27 cellular contexts compared by ENCODE assay signal in genomic region chr4:67743194-67743593, GRCh38. TPM values are rescaled to one million over a fixed set of nuclear protein-coding genes. Genes with fewer than 3 reads are reported as not detected.
DNase-seq lines count a peak whose midpoint lies in the region; ATAC-seq, FAIRE-seq and TF ChIP-seq lines count a peak whose summit lies in the region.
"Had no signal": no experiment of that assay in that cellular context is flagged by ENCODE, and none has a peak within 500 bp of the region (broad histone marks: within the 10 kb centered on the region; RNA-seq: fewer than 3 reads in every experiment).

No MANE protein-coding gene starts in this region.

- SMC1A ChIA-PET in GM12878 (lab: Charles Lee; ENCODE audit: uncharacterized antibody, unreplicated experiment) = no interaction called here

- TF ChIP-seq RAD21 in GM12878 (IDR thresholded peaks at IDR 0.05; ENCODE audit: insufficient read depth, low read depth, low read length) = no peak

- H3K4me3 Mint-ChIP-seq in activated CD4-positive, alpha-beta T cell treated with anti-CD3 and anti-CD28 coated beads for 36 hours = no peak overlapping the region
- H3K4me3 Mint-ChIP-seq: CD14-positive monocyte; CD4-positive, alpha-beta T cell; CD8-positive, alpha-beta memory T cell; GM23338; H9 had no signal

- in situ Hi-C loops in GM12878 (cut with MboI) = no loop called here

- H3K27me3 Mint-ChIP-seq in activated CD4-positive, alpha-beta T cell treated with anti-CD3 and anti-CD28 coated beads for 36 hours = no peaks in the 10 kb centered on the region
- H3K27me3 Mint-ChIP-seq: CD4-positive, alpha-beta T cell; CD8-positive, alpha-beta memory T cell had no signal

- no peak overlapping the region for H3K27ac Mint-ChIP-seq in activated CD4-positive, alpha-beta T cell treated with anti-CD3 and anti-CD28 coated beads for 36 hours
- H3K27ac Mint-ChIP-seq: CD14-positive monocyte; CD4-positive, alpha-beta T cell; CD8-positive, alpha-beta memory T cell; GM23338; H9 had no signal

- H3K79me2 ChIP-seq in GM12878 (ENCODE audit: control insufficient read depth, insufficient read depth, low read length) = no peaks in the 10 kb centered on the region

- RAD21 ChIA-PET in GM12878 (lab: Charles Lee; ENCODE audit: unreplicated experiment) = no interaction called here

- intact Hi-C loops in activated CD4-positive, alpha-beta T cell treated with anti-CD3 and anti-CD28 coated beads for 36 hours (cut with DNase I, micrococcal nuclease) = no loop called here
- intact Hi-C loops in GM12878 (cut with micrococcal nuclease; ENCODE audit: unreplicated experiment) = loop anchor here (10.0 kb wide), 2 partner anchors 172 to 432 kb away; no protein-coding TSS in a partner anchor

- H3K4me1 ChIP-seq in GM12878 (ENCODE audit: control insufficient read depth, insufficient read depth, low read length) = no peaks in the 10 kb centered on the region
- H3K4me1 ChIP-seq: A549, BE2C had no signal

- CTCF ChIA-PET in activated CD4-positive, alpha-beta T cell treated with anti-CD3 and anti-CD28 coated beads for 36 hours (lab: Charles Lee) = no interaction called here
- CTCF ChIA-PET in GM12878 (lab: Yijun Ruan, JAX) = no interaction called here

- H3K36me3 ChIP-seq in GM12878 (ENCODE audit: control insufficient read depth in 2 of 2, insufficient read depth in 2 of 2, low read length in 1 of 2) = no peaks in the 10 kb centered on the region
- H3K36me3 ChIP-seq: BE2C; BLaER1 treated with 17β-estradiol and CSF1 and Interleukin-3, amounts not matched to agents 10 nM and 100 nM had no signal

- no peak overlapping the region for H3K27ac ChIP-seq in GM12878 (ENCODE audit: control insufficient read depth, insufficient read depth)
- H3K27ac ChIP-seq: A549; BLaER1 treated with 17β-estradiol and CSF1 and Interleukin-3, amounts not matched to agents 10 nM and 100 nM had no signal

- no peaks in the 10 kb centered on the region for H3K9me3 ChIP-seq in GM12878 (replicated peaks; ENCODE audit: control insufficient read depth, insufficient read depth, low read length)
- H3K9me3 ChIP-seq: A549; BE2C; BLaER1 treated with 17β-estradiol and CSF1 and Interleukin-3, amounts not matched to agents 10 nM and 100 nM had no signal

- no peak for TF ChIP-seq EP300 in GM12878 (IDR thresholded peaks at IDR 0.05; ENCODE audit: borderline replicate concordance in 1 of 2, control insufficient read depth in 1 of 2, low read depth in 2 of 2, low read length in 2 of 2)

- 74% methylated on average over 3 of the region's 3 CpGs for WGBS in GM12878 (ENCODE audit: insufficient coverage, insufficient replicate concordance, low lambda C conversion rate, missing lambda C conversion rate)

- no peaks in the 10 kb centered on the region for H3K27me3 ChIP-seq in GM12878 (replicated peaks in 1 of 2; ENCODE audit: control insufficient read depth in 2 of 2, insufficient read depth in 2 of 2, low read length in 1 of 2)
- H3K27me3 ChIP-seq: BE2C; BLaER1 treated with 17β-estradiol and CSF1 and Interleukin-3, amounts not matched to agents 10 nM and 100 nM had no signal

- no TSS peak for BruUV-seq in GM12878 (replicated peaks; lab: Mats Ljungman, UMichigan)

- H3K4me3 ChIP-seq in GM12878 = no peak overlapping the region
- H3K4me3 ChIP-seq: A549; BLaER1 treated with 17β-estradiol and CSF1 and Interleukin-3, amounts not matched to agents 10 nM and 100 nM; GM23338 had no signal

- no peaks in the 10 kb centered on the region for H3K9me3 Mint-ChIP-seq in activated CD4-positive, alpha-beta T cell treated with anti-CD3 and anti-CD28 coated beads for 36 hours (ENCODE audit: low read depth)
- H3K9me3 Mint-ChIP-seq: CD14-positive monocyte; CD4-positive, alpha-beta T cell; CD8-positive, alpha-beta memory T cell; GM23338; H9 had no signal

- H3K9ac ChIP-seq in GM12878 (ENCODE audit: control insufficient read depth, insufficient read depth, low read length) = no peak overlapping the region
- H3K9ac ChIP-seq: BLaER1 treated with 17β-estradiol and CSF1 and Interleukin-3, amounts not matched to agents 10 nM and 100 nM had no signal

- peaks cover 11% of the 10 kb centered on the region for H3K4me1 Mint-ChIP-seq in activated CD4-positive, alpha-beta T cell treated with anti-CD3 and anti-CD28 coated beads for 36 hours
- H3K4me1 Mint-ChIP-seq: CD14-positive monocyte, GM23338, H9 had no signal

- no peak for TF ChIP-seq CTCF in GM12878 (IDR thresholded peaks at IDR 0.05 in 2 of 3, conservative IDR thresholded peaks at IDR 0.05 in 1 of 3; ENCODE audit: control insufficient read depth in 2 of 3, extremely low read depth in 1 of 3, insufficient read depth in 1 of 3, low read depth in 3 of 3, low read length in 3 of 3)

- FAIRE-seq in GM12878 (lab: Jason Lieb, UNC) = no peak
- FAIRE-seq: A549, D721Med, GM12891, GM18507 had no signal

- H2AFZ ChIP-seq in GM12878 (ENCODE audit: control insufficient read depth, low read depth, low read length) = no peak overlapping the region
- H2AFZ ChIP-seq: GM23338 had no signal

- H3K4me2 ChIP-seq in GM12878 (ENCODE audit: control insufficient read depth, insufficient read depth) = no peak overlapping the region
- H3K4me2 ChIP-seq: A549; BLaER1 treated with 17β-estradiol and CSF1 and Interleukin-3, amounts not matched to agents 10 nM and 100 nM; GM23338 had no signal

- ATAC-seq in activated CD4-positive, alpha-beta T cell treated with anti-CD3 and anti-CD28 coated beads for 36 hours = peak; percentile 47
- ATAC-seq in GM12878 = peak; percentile 47
- ATAC-seq in HG03135 (IDR thresholded peaks at IDR 0.05; ENCODE audit: unreplicated experiment) = no peak
- ATAC-seq: A549, GM23338, HCT116 had no signal

- H3K36me3 Mint-ChIP-seq in activated CD4-positive, alpha-beta T cell treated with anti-CD3 and anti-CD28 coated beads for 36 hours (ENCODE audit: low read depth) = no peaks in the 10 kb centered on the region
- H3K36me3 Mint-ChIP-seq: CD14-positive monocyte had no signal

- no peak for DNase-seq in activated CD4-positive, alpha-beta T cell treated with anti-CD3 and anti-CD28 coated beads for 36 hours
- DNase-seq in activated CD4-positive, alpha-beta T cell treated with anti-CD3 and anti-CD28 coated beads, Interleukin-2, amount 50 U/mL, for 4 hours = no peak
- peak; percentile 9 for DNase-seq in LHCN-M2 (ENCODE audit: low read depth)
- no peak for DNase-seq in GM12878 (ENCODE audit: low read depth, low spot score)
- DNase-seq in NCI-H2107 treated with DMSO at 0.1 percent for 48 hours (lab: John Stamatoyannopoulos, UW; ENCODE audit: unreplicated experiment) = no peak
- no peak for DNase-seq in SK-N-DZ (ENCODE audit: low spot score)
- DNase-seq: 8988T; ACHN; AML-193; BE2C; CD4-positive, alpha-beta T cell; CD8-positive, alpha-beta memory T cell; DMS 273 treated with DMSO at 0.1 percent for 48 hours; DMS79; EL; GDM1; H9 had no signal

- TF ChIP-seq POLR2A in GM12878 (IDR thresholded peaks at IDR 0.05; ENCODE audit: low read depth, low read length) = no peak

- H4K20me1 ChIP-seq in GM12878 (ENCODE audit: control insufficient read depth, insufficient read depth) = no peaks in the 10 kb centered on the region
- H4K20me1 ChIP-seq: BLaER1 treated with 17β-estradiol and CSF1 and Interleukin-3, amounts not matched to agents 10 nM and 100 nM had no signal

- POLR2A ChIA-PET in activated CD4-positive, alpha-beta T cell treated with anti-CD3 and anti-CD28 coated beads for 36 hours (lab: Charles Lee) = no interaction called here
- POLR2A ChIA-PET in GM12878 (lab: Charles Lee) = no interaction called here

RNA-seq across cellular contexts. Expression of gene GNRHR, which starts 11.0 kb away (rescaled TPM):
- not detected for total RNA-seq in activated CD4-positive, alpha-beta T cell treated with anti-CD3 and anti-CD28 coated beads for 36 hours
- total RNA-seq in LHCN-M2 (2014; rRNA removed) = not detected in 2 replicates
- polyA plus RNA-seq in LHCN-M2 (2012) = not detected
- total RNA-seq in GM12878 (2013; cell fraction: nucleolus; rRNA removed) = not detected in 2 replicates
- not detected in 2 replicates for total RNA-seq in GM12878 (2014; rRNA removed)
- not detected in 2 replicates for total RNA-seq in GM12878 (2014; rRNA removed; fragmentation: Illumina TruSeq; extraction: Trizol)
- not detected in 2 replicates for total RNA-seq in GM12878 (2021)
- polyA plus RNA-seq in GM12878 (2011; ENCODE audit: low read depth) = not detected
- polyA plus RNA-seq in GM12878 (2011; rRNA removed) = not detected in 2 replicates
- not detected in 2 replicates for polyA plus RNA-seq in GM12878 (2011; cell fraction: cytosol; rRNA removed)
- polyA plus RNA-seq in GM12878 (2011; cell fraction: nucleus; rRNA removed) = not detected in 2 replicates
- 0.12 and 0.15 TPM in 2 replicates for polyA plus RNA-seq in GM12878 (2012)
- polyA plus RNA-seq in GM12878 (2014; fragmentation: Illumina TruSeq; extraction: Trizol) = not detected in 2 replicates
- polyA plus RNA-seq in GM12878 (2014; fragmentation: Nextera tagmentation; extraction: Ambion mirVana) = under 1 TPM; 0.02 to 0.08 TPM
- polyA plus RNA-seq in GM12878 (2014; rRNA removed) = not detected in 2 replicates
- under 1 TPM in 1 of 2 experiments, not detected in 1; 0.12 TPM for polyA plus RNA-seq in GM12878 (2016; fragmentation: Nextera tagmentation; extraction: Ambion mirVana)
- polyA minus RNA-seq in GM12878 (2011; rRNA and poly(A)+ RNA removed) = not detected in 2 replicates
- polyA minus RNA-seq in GM12878 (2011; cell fraction: cytosol; rRNA and poly(A)+ RNA removed) = not detected in 2 replicates
- polyA minus RNA-seq in GM12878 (2011; cell fraction: nucleus; rRNA and poly(A)+ RNA removed) = not detected in 2 replicates
- not detected in 2 replicates for polyA plus RNA-seq in SK-N-DZ (2014; cell fraction: cytosol; rRNA removed)
- not detected in 2 replicates for polyA plus RNA-seq in SK-N-DZ (2014; cell fraction: nucleus; rRNA removed)
- total RNA-seq: CD4-positive, alpha-beta T cell; CD8-positive, alpha-beta memory T cell; GM23338; H4; H9 had no signal
- polyA plus RNA-seq: A549; CD14-positive monocyte; CD8-positive, alpha-beta memory T cell had no signal

RNA-seq across cellular contexts. Expression of gene UBA6, which starts 42.2 kb away (rescaled TPM):
- 10 to 100 TPM; 88.3 to 97.3 TPM for total RNA-seq in activated CD4-positive, alpha-beta T cell treated with anti-CD3 and anti-CD28 coated beads for 36 hours
- total RNA-seq in LHCN-M2 (2014; rRNA removed) (174 and 295 TPM in 2 replicates), GM12878 (2014; rRNA removed) (25.9 and 38.2 TPM in 2 replicates), GM12878 (2014; rRNA removed; fragmentation: Illumina TruSeq; extraction: Trizol) (55.8 and 56.6 TPM in 2 replicates), GM12878 (2021) (66.3 and 68.5 TPM in 2 replicates)
- 13.9 TPM for polyA plus RNA-seq in LHCN-M2 (2012)
- total RNA-seq in GM12878 (2013; cell fraction: nucleolus; rRNA removed) = 270 and 447 TPM in 2 replicates
- 5.7 TPM for polyA plus RNA-seq in GM12878 (2011; ENCODE audit: low read depth)
- polyA plus RNA-seq in GM12878 (2011; rRNA removed) (70.6 and 106 TPM in 2 replicates), GM12878 (2014; fragmentation: Illumina TruSeq; extraction: Trizol) (35.1 and 57.6 TPM in 2 replicates), GM12878 (2014; fragmentation: Nextera tagmentation; extraction: Ambion mirVana) (10 to 100 TPM in 1 of 2 experiments, 1 to 10 TPM in 1; 7.9 to 15.3 TPM), GM12878 (2014; rRNA removed) (19.8 and 25.8 TPM in 2 replicates), GM12878 (2016; fragmentation: Nextera tagmentation; extraction: Ambion mirVana) (10 to 100 TPM; 34.4 to 36.4 TPM)
- polyA plus RNA-seq in GM12878 (2011; cell fraction: cytosol; rRNA removed) = 26.8 and 37.6 TPM in 2 replicates
- 98.5 and 99.7 TPM in 2 replicates for polyA plus RNA-seq in GM12878 (2011; cell fraction: nucleus; rRNA removed)
- 13.0 and 19.8 TPM in 2 replicates for polyA plus RNA-seq in GM12878 (2012)
- polyA minus RNA-seq in GM12878 (2011; rRNA and poly(A)+ RNA removed) = 124 and 221 TPM in 2 replicates
- 61.5 and 75.8 TPM in 2 replicates for polyA minus RNA-seq in GM12878 (2011; cell fraction: cytosol; rRNA and poly(A)+ RNA removed)
- polyA minus RNA-seq in GM12878 (2011; cell fraction: nucleus; rRNA and poly(A)+ RNA removed) = 49.4 and 63.1 TPM in 2 replicates
- 50.4 and 118 TPM in 2 replicates for polyA plus RNA-seq in SK-N-DZ (2014; cell fraction: cytosol; rRNA removed)
- 23.1 and 25.2 TPM in 2 replicates for polyA plus RNA-seq in SK-N-DZ (2014; cell fraction: nucleus; rRNA removed)
